Comparison of ENCODE assay signal across 20 cellular contexts in the genomic region with DNA sequence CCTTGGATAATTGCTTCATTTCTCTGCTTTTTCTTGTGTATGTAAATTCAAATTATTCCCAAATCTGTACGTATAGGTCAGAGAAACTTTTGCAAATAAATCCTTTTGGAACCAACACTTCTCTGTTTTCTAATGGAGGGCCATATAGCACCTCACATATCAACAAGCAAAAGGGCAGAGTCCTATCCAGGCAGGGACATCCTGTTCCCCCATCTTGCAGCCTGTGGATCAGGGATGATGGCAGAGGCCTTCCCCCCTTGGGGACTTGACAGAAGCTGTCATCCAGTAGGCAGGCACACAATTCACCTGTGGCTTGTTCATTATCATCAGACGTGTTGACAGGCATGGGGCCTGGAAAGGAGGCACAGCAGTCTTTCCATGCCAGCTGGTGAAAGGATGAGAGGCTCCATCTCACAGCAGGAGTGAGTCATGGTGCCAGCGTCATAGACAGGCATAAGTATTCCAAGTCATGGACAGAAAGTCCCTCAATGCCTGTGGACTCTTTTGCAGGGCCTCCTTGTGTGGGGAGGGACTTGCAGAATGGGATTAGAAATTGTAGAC. TPM values are rescaled to one million over a fixed set of nuclear protein-coding genes. Genes with fewer than 3 reads are reported as not detected.
A peak's percentile ranks its signal among the peaks of the same experiment; 100 is the strongest.
DNase-seq lines count a peak whose midpoint lies in the region; ATAC-seq and TF ChIP-seq lines count a peak whose summit lies in the region.
"Had no signal": no experiment of that assay in that cellular context is flagged by ENCODE, and none has a peak within 500 bp of the region (broad histone marks: within the 10 kb centered on the region; RNA-seq: fewer than 3 reads in every experiment).

No MANE protein-coding gene starts in this region.

- no peaks in the 10 kb centered on the region for H3K9me3 Mint-ChIP-seq in T-cell
- no peaks in the 10 kb centered on the region for H3K9me3 Mint-ChIP-seq in CD8-positive, alpha-beta T cell
- H3K9me3 Mint-ChIP-seq: activated naive CD8-positive, alpha-beta T cell treated with anti-CD3 and anti-CD28 coated beads, Interleukin-2, amount 50 U/mL, for 24 hours; T-helper 1 cell treated with Interleukin-12 subunit alpha and Interleukin-12 subunit beta and Interleukin-4 antibody, amounts not matched to agents 30 μg/mL and 1 μg/mL, for 36 hours had no signal

- peak; percentile 59 to 94 for ATAC-seq in left cardiac atrium
- no peak for ATAC-seq in activated CD4-positive, CD25-positive, alpha-beta regulatory T cell treated with anti-CD3 and anti-CD28 coated beads, Interleukin-2, amount 50 U/mL, for 24 hours
- ATAC-seq in T-cell (replicated peaks in 1 of 4) = no peak
- ATAC-seq in CD8-positive, alpha-beta T cell = no peak
- ATAC-seq: activated naive CD8-positive, alpha-beta T cell treated with anti-CD3 and anti-CD28 coated beads, Interleukin-2, amount 50 U/mL, for 24 hours had no signal

- no peaks in the 10 kb centered on the region for H3K4me1 ChIP-seq in CD8-positive, alpha-beta T cell (ENCODE audit: insufficient read depth, low read length)
- H3K4me1 ChIP-seq: tibial artery had no signal

- TF ChIP-seq CTCF in CD8-positive, alpha-beta T cell (IDR thresholded peaks at IDR 0.05) = no peak

- peaks cover 6 to 15% of the 10 kb centered on the region in 2 donors for H3K27me3 Mint-ChIP-seq in T-cell
- peaks cover 14% of the 10 kb centered on the region for H3K27me3 Mint-ChIP-seq in CD8-positive, alpha-beta T cell (ENCODE audit: low read depth)

- no peaks in the 10 kb centered on the region for H3K36me3 Mint-ChIP-seq in T-cell
- no peaks in the 10 kb centered on the region for H3K36me3 Mint-ChIP-seq in CD8-positive, alpha-beta T cell

- DNase-seq in NCI-H82 (lab: John Stamatoyannopoulos, UW) (peak; percentile 26), NCI-H82 treated with DMSO at 0.1 percent for 48 hours (lab: John Stamatoyannopoulos, UW; ENCODE audit: unreplicated experiment) (no peak), NCI-H524 (lab: John Stamatoyannopoulos, UW) (peak; percentile 64 to 84), left cardiac atrium (peak; percentile 33), superior temporal gyrus (ENCODE audit: extremely low spot score) (peak; percentile 38), T-cell (no peak)
- DNase-seq in CD8-positive, alpha-beta T cell = no peak
- DNase-seq: activated CD4-positive, alpha-beta T cell treated with anti-CD3 and anti-CD28 coated beads for 48 hours; activated naive CD8-positive, alpha-beta T cell treated with anti-CD3 and anti-CD28 coated beads, Interleukin-2, amount 50 U/mL, for 24 hours; activated T-cell treated with anti-CD3 and anti-CD28 coated beads, Interleukin-2, amount 50 U/mL, for 1 hour; Calu3; IMR-90; mesendoderm; OCI-M1; ovary; stimulated activated CD4-positive, alpha-beta T cell treated with anti-CD3 and anti-CD28 coated beads, Interleukin-2, amount 100 ng/mL, for 24 hours; tibial artery had no signal

- no peaks in the 10 kb centered on the region for H3K4me1 Mint-ChIP-seq in T-cell
- no peaks in the 10 kb centered on the region for H3K4me1 Mint-ChIP-seq in CD8-positive, alpha-beta T cell (ENCODE audit: low read depth)
- H3K4me1 Mint-ChIP-seq: activated naive CD8-positive, alpha-beta T cell treated with anti-CD3 and anti-CD28 coated beads, Interleukin-2, amount 50 U/mL, for 24 hours had no signal

- H3K27ac ChIP-seq in CD8-positive, alpha-beta T cell (ENCODE audit: low read depth, low read length) = no peak overlapping the region
- H3K27ac ChIP-seq: coronary artery, ovary, tibial artery had no signal

- no peaks in the 10 kb centered on the region for H3K9me3 ChIP-seq in CD8-positive, alpha-beta T cell (ENCODE audit: low read length)
- H3K9me3 ChIP-seq: ovary, tibial artery had no signal

- intact Hi-C loops in left cardiac atrium (cut with DNase I) = no loop called here
- intact Hi-C loops in CD8-positive, alpha-beta T cell (cut with DNase I, micrococcal nuclease) = no loop called here

- POLR2A ChIA-PET in T-cell (lab: Charles Lee) = no interaction called here
- POLR2A ChIA-PET in CD8-positive, alpha-beta T cell (lab: Charles Lee) = no interaction called here

- no peaks in the 10 kb centered on the region for H3K27me3 ChIP-seq in CD8-positive, alpha-beta T cell (ENCODE audit: insufficient read depth, low read length)
- H3K27me3 ChIP-seq: ovary had no signal

- H3K27ac Mint-ChIP-seq in T-cell = no peak overlapping the region
- no peak overlapping the region for H3K27ac Mint-ChIP-seq in CD8-positive, alpha-beta T cell
- H3K27ac Mint-ChIP-seq: activated naive CD8-positive, alpha-beta T cell treated with anti-CD3 and anti-CD28 coated beads, Interleukin-2, amount 50 U/mL, for 24 hours; T-helper 1 cell treated with Interleukin-12 subunit alpha and Interleukin-12 subunit beta and Interleukin-4 antibody, amounts not matched to agents 30 μg/mL and 1 μg/mL, for 36 hours had no signal

- H3K36me3 ChIP-seq in CD8-positive, alpha-beta T cell (ENCODE audit: insufficient read depth, low read length) = no peaks in the 10 kb centered on the region
- H3K36me3 ChIP-seq: ovary, tibial artery had no signal

- H3K4me3 ChIP-seq in CD8-positive, alpha-beta T cell (ENCODE audit: low read depth, low read length) = no peak overlapping the region
- H3K4me3 ChIP-seq: coronary artery, ovary, tibial artery had no signal

- CTCF ChIA-PET in T-cell (lab: Charles Lee) = no interaction called here
- CTCF ChIA-PET in CD8-positive, alpha-beta T cell (lab: Charles Lee) = no interaction called here

- H3K4me3 Mint-ChIP-seq in T-cell = no peak overlapping the region
- H3K4me3 Mint-ChIP-seq in CD8-positive, alpha-beta T cell = no peak overlapping the region
- H3K4me3 Mint-ChIP-seq: activated naive CD8-positive, alpha-beta T cell treated with anti-CD3 and anti-CD28 coated beads, Interleukin-2, amount 50 U/mL, for 24 hours; T-helper 1 cell treated with Interleukin-12 subunit alpha and Interleukin-12 subunit beta and Interleukin-4 antibody, amounts not matched to agents 30 μg/mL and 1 μg/mL, for 36 hours had no signal

RNA-seq across cellular contexts. Expression of a gene that starts 31.8 kb away (rescaled TPM):
- total RNA-seq in left cardiac atrium (10 to 100 TPM in 1 of 2 donors, 1 to 10 TPM in 1; 9.3 to 25.1 TPM), T-cell (10 to 100 TPM in 1 of 5 donors, 1 to 10 TPM in 4; 2.5 to 18.4 (median 5.4) TPM)
- total RNA-seq in CD8-positive, alpha-beta T cell = 1 to 10 TPM; 2.0 to 3.3 TPM

Comparison
In these comparisons a context has a peak if more than half of its experiments do, and no peak if none do; other contexts are left out.
1. DNase-seq: peak in NCI-H82 (single experiment), NCI-H524 (2 of 2), left cardiac atrium (single experiment) and superior temporal gyrus (single experiment); none in NCI-H82 treated with DMSO at 0.1 percent for 48 hours (single experiment), T-cell (0 of 34) and CD8-positive, alpha-beta T cell (0 of 7).
2. ATAC-seq: peak in left cardiac atrium (2 of 2); none in activated CD4-positive, CD25-positive, alpha-beta regulatory T cell treated with anti-CD3 and anti-CD28 coated beads, Interleukin-2, amount 50 U/mL, for 24 hours (0 of 2), T-cell (0 of 4) and CD8-positive, alpha-beta T cell (single experiment).